Comparison of ENCODE assay signal across 1 cellular context in the genomic region with DNA sequence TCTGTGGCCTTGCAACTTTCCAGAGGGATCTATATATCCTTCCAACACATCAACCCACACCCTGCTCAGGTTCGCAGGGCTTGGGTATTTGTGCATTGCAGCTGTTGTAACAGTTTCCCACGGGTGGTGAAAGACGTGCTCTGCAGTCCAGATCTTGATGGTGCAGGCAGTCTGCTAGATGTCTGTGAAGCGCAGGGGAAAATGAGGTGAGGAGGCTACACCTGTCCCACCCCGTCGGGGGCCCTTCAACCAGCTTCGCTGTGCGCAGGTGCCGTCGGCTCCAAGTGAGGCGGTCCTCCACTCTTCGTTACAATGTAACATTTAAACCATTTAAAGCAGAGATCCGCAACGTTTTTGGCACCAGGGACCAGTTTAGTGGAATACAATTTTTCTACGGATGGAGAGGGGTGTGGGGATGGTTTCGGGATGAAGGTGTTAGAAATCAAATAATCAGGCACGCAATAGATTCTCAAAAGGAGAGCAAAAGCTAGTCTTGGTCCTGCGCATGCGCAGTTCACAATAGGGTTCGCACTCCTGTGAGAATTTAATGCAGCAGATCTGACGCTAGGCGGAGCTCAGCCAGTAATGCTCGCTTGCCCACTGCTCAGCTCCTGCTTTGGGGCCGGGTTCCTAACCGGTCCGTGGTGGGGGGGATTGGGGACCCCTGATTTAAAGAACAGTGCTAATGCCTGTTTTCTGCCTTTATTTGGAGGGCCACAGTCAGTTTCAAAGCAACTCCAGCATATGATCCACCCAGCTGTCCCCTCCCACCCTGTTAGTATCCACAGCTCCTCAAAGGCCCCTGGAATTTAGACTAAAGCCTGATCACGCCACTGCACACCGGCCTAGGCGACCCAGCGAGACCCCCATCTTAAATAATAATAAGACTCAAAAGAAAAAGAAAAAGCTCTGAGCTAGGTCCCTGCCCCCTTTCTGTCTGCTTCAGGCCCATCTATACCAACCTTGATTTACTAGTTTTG.
TF ChIP-seq lines count a peak whose summit lies in the region.

No MANE protein-coding gene starts in this region.

TF ChIP-seq in K562, 482 proteins besides CTCF, POLR2A, EP300 and RAD21 (continued from another document):
- TF ChIP-seq, protein P1, sequence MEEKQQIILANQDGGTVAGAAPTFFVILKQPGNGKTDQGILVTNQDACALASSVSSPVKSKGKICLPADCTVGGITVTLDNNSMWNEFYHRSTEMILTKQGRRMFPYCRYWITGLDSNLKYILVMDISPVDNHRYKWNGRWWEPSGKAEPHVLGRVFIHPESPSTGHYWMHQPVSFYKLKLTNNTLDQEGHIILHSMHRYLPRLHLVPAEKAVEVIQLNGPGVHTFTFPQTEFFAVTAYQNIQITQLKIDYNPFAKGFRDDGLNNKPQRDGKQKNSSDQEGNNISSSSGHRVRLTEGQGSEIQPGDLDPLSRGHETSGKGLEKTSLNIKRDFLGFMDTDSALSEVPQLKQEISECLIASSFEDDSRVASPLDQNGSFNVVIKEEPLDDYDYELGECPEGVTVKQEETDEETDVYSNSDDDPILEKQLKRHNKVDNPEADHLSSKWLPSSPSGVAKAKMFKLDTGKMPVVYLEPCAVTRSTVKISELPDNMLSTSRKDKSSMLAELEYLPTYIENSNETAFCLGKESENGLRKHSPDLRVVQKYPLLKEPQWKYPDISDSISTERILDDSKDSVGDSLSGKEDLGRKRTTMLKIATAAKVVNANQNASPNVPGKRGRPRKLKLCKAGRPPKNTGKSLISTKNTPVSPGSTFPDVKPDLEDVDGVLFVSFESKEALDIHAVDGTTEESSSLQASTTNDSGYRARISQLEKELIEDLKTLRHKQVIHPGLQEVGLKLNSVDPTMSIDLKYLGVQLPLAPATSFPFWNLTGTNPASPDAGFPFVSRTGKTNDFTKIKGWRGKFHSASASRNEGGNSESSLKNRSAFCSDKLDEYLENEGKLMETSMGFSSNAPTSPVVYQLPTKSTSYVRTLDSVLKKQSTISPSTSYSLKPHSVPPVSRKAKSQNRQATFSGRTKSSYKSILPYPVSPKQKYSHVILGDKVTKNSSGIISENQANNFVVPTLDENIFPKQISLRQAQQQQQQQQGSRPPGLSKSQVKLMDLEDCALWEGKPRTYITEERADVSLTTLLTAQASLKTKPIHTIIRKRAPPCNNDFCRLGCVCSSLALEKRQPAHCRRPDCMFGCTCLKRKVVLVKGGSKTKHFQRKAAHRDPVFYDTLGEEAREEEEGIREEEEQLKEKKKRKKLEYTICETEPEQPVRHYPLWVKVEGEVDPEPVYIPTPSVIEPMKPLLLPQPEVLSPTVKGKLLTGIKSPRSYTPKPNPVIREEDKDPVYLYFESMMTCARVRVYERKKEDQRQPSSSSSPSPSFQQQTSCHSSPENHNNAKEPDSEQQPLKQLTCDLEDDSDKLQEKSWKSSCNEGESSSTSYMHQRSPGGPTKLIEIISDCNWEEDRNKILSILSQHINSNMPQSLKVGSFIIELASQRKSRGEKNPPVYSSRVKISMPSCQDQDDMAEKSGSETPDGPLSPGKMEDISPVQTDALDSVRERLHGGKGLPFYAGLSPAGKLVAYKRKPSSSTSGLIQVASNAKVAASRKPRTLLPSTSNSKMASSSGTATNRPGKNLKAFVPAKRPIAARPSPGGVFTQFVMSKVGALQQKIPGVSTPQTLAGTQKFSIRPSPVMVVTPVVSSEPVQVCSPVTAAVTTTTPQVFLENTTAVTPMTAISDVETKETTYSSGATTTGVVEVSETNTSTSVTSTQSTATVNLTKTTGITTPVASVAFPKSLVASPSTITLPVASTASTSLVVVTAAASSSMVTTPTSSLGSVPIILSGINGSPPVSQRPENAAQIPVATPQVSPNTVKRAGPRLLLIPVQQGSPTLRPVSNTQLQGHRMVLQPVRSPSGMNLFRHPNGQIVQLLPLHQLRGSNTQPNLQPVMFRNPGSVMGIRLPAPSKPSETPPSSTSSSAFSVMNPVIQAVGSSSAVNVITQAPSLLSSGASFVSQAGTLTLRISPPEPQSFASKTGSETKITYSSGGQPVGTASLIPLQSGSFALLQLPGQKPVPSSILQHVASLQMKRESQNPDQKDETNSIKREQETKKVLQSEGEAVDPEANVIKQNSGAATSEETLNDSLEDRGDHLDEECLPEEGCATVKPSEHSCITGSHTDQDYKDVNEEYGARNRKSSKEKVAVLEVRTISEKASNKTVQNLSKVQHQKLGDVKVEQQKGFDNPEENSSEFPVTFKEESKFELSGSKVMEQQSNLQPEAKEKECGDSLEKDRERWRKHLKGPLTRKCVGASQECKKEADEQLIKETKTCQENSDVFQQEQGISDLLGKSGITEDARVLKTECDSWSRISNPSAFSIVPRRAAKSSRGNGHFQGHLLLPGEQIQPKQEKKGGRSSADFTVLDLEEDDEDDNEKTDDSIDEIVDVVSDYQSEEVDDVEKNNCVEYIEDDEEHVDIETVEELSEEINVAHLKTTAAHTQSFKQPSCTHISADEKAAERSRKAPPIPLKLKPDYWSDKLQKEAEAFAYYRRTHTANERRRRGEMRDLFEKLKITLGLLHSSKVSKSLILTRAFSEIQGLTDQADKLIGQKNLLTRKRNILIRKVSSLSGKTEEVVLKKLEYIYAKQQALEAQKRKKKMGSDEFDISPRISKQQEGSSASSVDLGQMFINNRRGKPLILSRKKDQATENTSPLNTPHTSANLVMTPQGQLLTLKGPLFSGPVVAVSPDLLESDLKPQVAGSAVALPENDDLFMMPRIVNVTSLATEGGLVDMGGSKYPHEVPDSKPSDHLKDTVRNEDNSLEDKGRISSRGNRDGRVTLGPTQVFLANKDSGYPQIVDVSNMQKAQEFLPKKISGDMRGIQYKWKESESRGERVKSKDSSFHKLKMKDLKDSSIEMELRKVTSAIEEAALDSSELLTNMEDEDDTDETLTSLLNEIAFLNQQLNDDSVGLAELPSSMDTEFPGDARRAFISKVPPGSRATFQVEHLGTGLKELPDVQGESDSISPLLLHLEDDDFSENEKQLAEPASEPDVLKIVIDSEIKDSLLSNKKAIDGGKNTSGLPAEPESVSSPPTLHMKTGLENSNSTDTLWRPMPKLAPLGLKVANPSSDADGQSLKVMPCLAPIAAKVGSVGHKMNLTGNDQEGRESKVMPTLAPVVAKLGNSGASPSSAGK (IDR thresholded peaks at IDR 0.05), result peak; percentile 60
- TF ChIP-seq, protein P2, sequence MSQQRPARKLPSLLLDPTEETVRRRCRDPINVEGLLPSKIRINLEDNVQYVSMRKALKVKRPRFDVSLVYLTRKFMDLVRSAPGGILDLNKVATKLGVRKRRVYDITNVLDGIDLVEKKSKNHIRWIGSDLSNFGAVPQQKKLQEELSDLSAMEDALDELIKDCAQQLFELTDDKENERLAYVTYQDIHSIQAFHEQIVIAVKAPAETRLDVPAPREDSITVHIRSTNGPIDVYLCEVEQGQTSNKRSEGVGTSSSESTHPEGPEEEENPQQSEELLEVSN (IDR thresholded peaks at IDR 0.05; ENCODE audit: borderline replicate concordance in 1 of 2, extremely low read depth in 1 of 2, insufficient read depth in 1 of 2, insufficient read length in 1 of 2, low read depth in 1 of 2, low read length in 1 of 2, poor library complexity in 1 of 2, severe bottlenecking in 1 of 2), result peak in 1 of 2 experiments; percentile 32
- TF ChIP-seq XRCC5 (IDR thresholded peaks at IDR 0.05; ENCODE audit: low read depth, low read length) (0 out of 2 replicates have a peak, but pooled peaks have one; percentile 55), NCOA1 (IDR thresholded peaks at IDR 0.05; ENCODE audit: low read depth) (no peak), ARID1B (IDR thresholded peaks at IDR 0.05) (0 out of 2 replicates have a peak, but pooled peaks have one; percentile 7)
